In genomic region chr4:17511950-17512795, GRCh38 we compare ENCODE assay signal across 1 cellular context.
A peak's percentile ranks its signal among the peaks of the same experiment; 100 is the strongest.
TF ChIP-seq lines count a peak whose summit lies in the region.

TSS of gene QDPR (minus strand) at chr4:17512090. CDS start at chr4:17512054, 36 bp downstream.

TF ChIP-seq in HepG2, 621 proteins besides CTCF, POLR2A, EP300 and RAD21 (continued from another document and continues in another):
- TF ChIP-seq, protein P1, sequence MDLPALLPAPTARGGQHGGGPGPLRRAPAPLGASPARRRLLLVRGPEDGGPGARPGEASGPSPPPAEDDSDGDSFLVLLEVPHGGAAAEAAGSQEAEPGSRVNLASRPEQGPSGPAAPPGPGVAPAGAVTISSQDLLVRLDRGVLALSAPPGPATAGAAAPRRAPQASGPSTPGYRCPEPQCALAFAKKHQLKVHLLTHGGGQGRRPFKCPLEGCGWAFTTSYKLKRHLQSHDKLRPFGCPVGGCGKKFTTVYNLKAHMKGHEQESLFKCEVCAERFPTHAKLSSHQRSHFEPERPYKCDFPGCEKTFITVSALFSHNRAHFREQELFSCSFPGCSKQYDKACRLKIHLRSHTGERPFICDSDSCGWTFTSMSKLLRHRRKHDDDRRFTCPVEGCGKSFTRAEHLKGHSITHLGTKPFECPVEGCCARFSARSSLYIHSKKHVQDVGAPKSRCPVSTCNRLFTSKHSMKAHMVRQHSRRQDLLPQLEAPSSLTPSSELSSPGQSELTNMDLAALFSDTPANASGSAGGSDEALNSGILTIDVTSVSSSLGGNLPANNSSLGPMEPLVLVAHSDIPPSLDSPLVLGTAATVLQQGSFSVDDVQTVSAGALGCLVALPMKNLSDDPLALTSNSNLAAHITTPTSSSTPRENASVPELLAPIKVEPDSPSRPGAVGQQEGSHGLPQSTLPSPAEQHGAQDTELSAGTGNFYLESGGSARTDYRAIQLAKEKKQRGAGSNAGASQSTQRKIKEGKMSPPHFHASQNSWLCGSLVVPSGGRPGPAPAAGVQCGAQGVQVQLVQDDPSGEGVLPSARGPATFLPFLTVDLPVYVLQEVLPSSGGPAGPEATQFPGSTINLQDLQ (CRISPR knock-in tag; IDR thresholded peaks at IDR 0.05) = no peak
- TF ChIP-seq NFKBIZ (CRISPR knock-in tag; IDR thresholded peaks at IDR 0.05) (no peak), ZNF547 (CRISPR knock-in tag; IDR thresholded peaks at IDR 0.05) (peak; percentile 73), BRD4 (CRISPR knock-in tag; IDR thresholded peaks at IDR 0.05) (no peak), SAP130 (CRISPR knock-in tag; IDR thresholded peaks at IDR 0.05; ENCODE audit: low read depth) (peak; percentile 64), KAT2B (IDR thresholded peaks at IDR 0.05; ENCODE audit: borderline replicate concordance, low read depth, low read length) (no peak), SP4 (CRISPR knock-in tag; IDR thresholded peaks at IDR 0.05) (peak; percentile 67), CBX5 (CRISPR knock-in tag; IDR thresholded peaks at IDR 0.05; ENCODE audit: borderline replicate concordance) (no peak), NFE2 (CRISPR knock-in tag; IDR thresholded peaks at IDR 0.05) (no peak), ZNF773 (CRISPR knock-in tag; IDR thresholded peaks at IDR 0.05; ENCODE audit: borderline replicate concordance) (no peak), ZNF761 (CRISPR knock-in tag; conservative IDR thresholded peaks at IDR 0.05) (peak; percentile 76; the same call in 1 of the 2 replicates), ZNF44 (CRISPR knock-in tag; IDR thresholded peaks at IDR 0.05) (no peak), NR3C1 (CRISPR knock-in tag; IDR thresholded peaks at IDR 0.05) (no peak), KLF11 (CRISPR knock-in tag; IDR thresholded peaks at IDR 0.05) (no peak), ZNF407 (CRISPR knock-in tag; IDR thresholded peaks at IDR 0.05; ENCODE audit: not compliant biosample characterization) (no peak), ZNF850 (CRISPR knock-in tag; conservative IDR thresholded peaks at IDR 0.05) (no peak), RXRA (CRISPR knock-in tag; IDR thresholded peaks at IDR 0.05) (no peak), TFAP4 (IDR thresholded peaks at IDR 0.05; ENCODE audit: borderline replicate concordance, low read depth) (no peak), ZNF784 (CRISPR knock-in tag; IDR thresholded peaks at IDR 0.05; ENCODE audit: borderline replicate concordance) (peak; percentile 66; the same call in 1 of the 2 replicates), ZNF670 (CRISPR knock-in tag; IDR thresholded peaks at IDR 0.05; ENCODE audit: borderline replicate concordance) (no peak), TARDBP (CRISPR knock-in tag; IDR thresholded peaks at IDR 0.05) (peak; percentile 68; the same call in 1 of the 2 replicates), GZF1 (CRISPR knock-in tag; IDR thresholded peaks at IDR 0.05) (no peak), ZNF781 (CRISPR knock-in tag; IDR thresholded peaks at IDR 0.05; ENCODE audit: borderline replicate concordance, not compliant biosample characterization) (no peak), ZNF512 (CRISPR knock-in tag; IDR thresholded peaks at IDR 0.05) (no peak), POGZ (CRISPR knock-in tag; IDR thresholded peaks at IDR 0.05) (no peak), PBX3 (CRISPR knock-in tag; IDR thresholded peaks at IDR 0.05; ENCODE audit: borderline replicate concordance) (no peak), RFXANK (CRISPR knock-in tag; IDR thresholded peaks at IDR 0.05) (no peak), NCOA1 (CRISPR knock-in tag; IDR thresholded peaks at IDR 0.05) (no peak), NRL (CRISPR knock-in tag; IDR thresholded peaks at IDR 0.05; ENCODE audit: borderline replicate concordance) (no peak), IKZF4 (CRISPR knock-in tag; IDR thresholded peaks at IDR 0.05; ENCODE audit: borderline replicate concordance, low read depth, not compliant biosample characterization) (no peak), HOXD1 (CRISPR knock-in tag; IDR thresholded peaks at IDR 0.05) (no peak), HHEX (CRISPR knock-in tag; IDR thresholded peaks at IDR 0.05) (no peak), ESRRA (CRISPR knock-in tag; IDR thresholded peaks at IDR 0.05; ENCODE audit: low read depth) (0 out of 2 replicates have a peak, but pooled peaks have one; percentile 31), JDP2 (CRISPR knock-in tag; IDR thresholded peaks at IDR 0.05; ENCODE audit: borderline replicate concordance) (no peak), MZF1 (CRISPR knock-in tag; IDR thresholded peaks at IDR 0.05; ENCODE audit: borderline replicate concordance) (no peak)
- TF ChIP-seq, protein P2, sequence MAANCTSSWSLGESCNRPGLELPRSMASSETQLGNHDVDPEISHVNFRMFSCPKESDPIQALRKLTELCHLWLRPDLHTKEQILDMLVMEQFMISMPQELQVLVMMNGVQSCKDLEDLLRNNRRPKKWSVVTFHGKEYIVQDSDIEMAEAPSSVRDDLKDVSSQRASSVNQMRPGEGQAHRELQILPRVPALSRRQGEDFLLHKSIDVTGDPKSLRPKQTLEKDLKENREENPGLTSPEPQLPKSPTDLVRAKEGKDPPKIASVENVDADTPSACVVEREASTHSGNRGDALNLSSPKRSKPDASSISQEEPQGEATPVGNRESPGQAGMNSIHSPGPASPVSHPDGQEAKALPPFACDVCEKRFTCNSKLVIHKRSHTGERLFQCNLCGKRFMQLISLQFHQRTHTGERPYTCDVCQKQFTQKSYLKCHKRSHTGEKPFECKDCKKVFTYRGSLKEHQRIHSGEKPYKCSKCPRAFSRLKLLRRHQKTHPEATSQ (CRISPR knock-in tag; IDR thresholded peaks at IDR 0.05; ENCODE audit: borderline replicate concordance) = no peak
- TF ChIP-seq, protein P3, sequence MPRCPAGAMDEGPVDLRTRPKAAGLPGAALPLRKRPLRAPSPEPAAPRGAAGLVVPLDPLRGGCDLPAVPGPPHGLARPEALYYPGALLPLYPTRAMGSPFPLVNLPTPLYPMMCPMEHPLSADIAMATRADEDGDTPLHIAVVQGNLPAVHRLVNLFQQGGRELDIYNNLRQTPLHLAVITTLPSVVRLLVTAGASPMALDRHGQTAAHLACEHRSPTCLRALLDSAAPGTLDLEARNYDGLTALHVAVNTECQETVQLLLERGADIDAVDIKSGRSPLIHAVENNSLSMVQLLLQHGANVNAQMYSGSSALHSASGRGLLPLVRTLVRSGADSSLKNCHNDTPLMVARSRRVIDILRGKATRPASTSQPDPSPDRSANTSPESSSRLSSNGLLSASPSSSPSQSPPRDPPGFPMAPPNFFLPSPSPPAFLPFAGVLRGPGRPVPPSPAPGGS (CRISPR knock-in tag; IDR thresholded peaks at IDR 0.05) = 0 out of 2 replicates have a peak, but pooled peaks have one; percentile 76
